ENCODE assay signal across 8 cellular contexts in genomic region chr14:67515386-67516079, GRCh38. TPM values are rescaled to one million over a fixed set of nuclear protein-coding genes. Genes with fewer than 3 reads are reported as not detected.
A peak's percentile ranks its signal among the peaks of the same experiment; 100 is the strongest.
DNase-seq lines count a peak whose midpoint lies in the region; ATAC-seq and TF ChIP-seq lines count a peak whose summit lies in the region.

No MANE protein-coding gene starts in this region.

- peak overlapping the region; percentile 61 for H3K9ac ChIP-seq in skeletal muscle satellite cell (ENCODE audit: low read depth, low read length)

- H3K27me3 ChIP-seq in hepatocyte (peaks cover 21% of the 10 kb centered on the region), skeletal muscle satellite cell (ENCODE audit: control insufficient read depth, insufficient read depth, low read length) (peaks cover 75% of the 10 kb centered on the region)

- no peaks in the 10 kb centered on the region for H3K36me3 ChIP-seq in hepatocyte (replicated peaks; ENCODE audit: insufficient read depth, low read depth)
- no peaks in the 10 kb centered on the region for H3K36me3 ChIP-seq in skeletal muscle satellite cell (ENCODE audit: insufficient read depth, low read length)

- peak; percentile 37 for DNase-seq in NB4 (ENCODE audit: low read depth)
- no peak for DNase-seq in hepatocyte (ENCODE audit: low spot score)
- DNase-seq in KBM-7: no peak

- no peaks in the 10 kb centered on the region for H3K9me2 ChIP-seq in hepatocyte (replicated peaks; ENCODE audit: insufficient read depth)

- TF ChIP-seq CTCF in C4-2B (conservative IDR thresholded peaks at IDR 0.05): no peak; the same call in 1 of the 2 replicates
- no peak for TF ChIP-seq CTCF in NB4 (IDR thresholded peaks at IDR 0.05; ENCODE audit: low read depth, low read length)
- no peak for TF ChIP-seq CTCF in hepatocyte (IDR thresholded peaks at IDR 0.05; ENCODE audit: poor library complexity)

- 23% methylated on average over 16 of the region's 45 CpGs for WGBS in hepatocyte (ENCODE audit: low lambda C conversion rate, missing lambda C conversion rate)

- in situ Hi-C loops in KBM-7 (cut with MboI; ENCODE audit: low pct_unique_long_range_greater_than_20kb, low sequenced_read_pairs): no loop called here

- peak overlapping the region; percentile 63 for H3K4me3 Mint-ChIP-seq in activated naive CD8-positive, alpha-beta T cell

- H3K27ac ChIP-seq in C4-2B: peak overlapping the region; percentile 56
- no peak overlapping the region for H3K27ac ChIP-seq in hepatocyte

- H3K79me2 ChIP-seq in hepatocyte: peaks cover 2% of the 10 kb centered on the region

- peaks cover 22% of the 10 kb centered on the region for H3K4me1 ChIP-seq in hepatocyte (ENCODE audit: insufficient read depth)
- H3K4me1 ChIP-seq in skeletal muscle satellite cell (ENCODE audit: control insufficient read depth, insufficient read depth, low read length): peaks cover 6% of the 10 kb centered on the region

- no peaks in the 10 kb centered on the region for H4K20me1 ChIP-seq in hepatocyte (ENCODE audit: insufficient read depth, poor library complexity, severe bottlenecking)

- H2AFZ ChIP-seq in hepatocyte: peak overlapping the region; percentile 99

- no peaks in the 10 kb centered on the region for H3K9me3 ChIP-seq in hepatocyte (ENCODE audit: low read depth)
- H3K9me3 ChIP-seq in skeletal muscle satellite cell (replicated peaks; ENCODE audit: low read length): no peaks in the 10 kb centered on the region

- H3K27me3 Mint-ChIP-seq in activated naive CD8-positive, alpha-beta T cell: peaks cover 4% of the 10 kb centered on the region

- ATAC-seq in GM19324 (IDR thresholded peaks at IDR 0.05; ENCODE audit: low FRiP score, unreplicated experiment): peak; percentile 61
- no peak for ATAC-seq in GM21529 (IDR thresholded peaks at IDR 0.05; ENCODE audit: unreplicated experiment)

- H3K27ac Mint-ChIP-seq in activated naive CD8-positive, alpha-beta T cell: no peak overlapping the region

- no peak for TF ChIP-seq POLR2A in NB4 (IDR thresholded peaks at IDR 0.05; ENCODE audit: extremely low read depth, insufficient read length)

- peaks cover 25% of the 10 kb centered on the region for H3K4me1 Mint-ChIP-seq in activated naive CD8-positive, alpha-beta T cell (ENCODE audit: low read depth)

- H3K36me3 Mint-ChIP-seq in activated naive CD8-positive, alpha-beta T cell: no peaks in the 10 kb centered on the region

- H3K9me3 Mint-ChIP-seq in activated naive CD8-positive, alpha-beta T cell (ENCODE audit: low read depth): no peaks in the 10 kb centered on the region

- H3K4me3 ChIP-seq in NB4 (ENCODE audit: low read depth, low read length) (no peak overlapping the region), hepatocyte (peak overlapping the region; percentile 93), skeletal muscle satellite cell (ENCODE audit: low read length) (peak overlapping the region; percentile 80)

- H3K4me2 ChIP-seq in hepatocyte (peak overlapping the region; percentile 96), skeletal muscle satellite cell (ENCODE audit: low read length) (peak overlapping the region; percentile 82)

RNA-seq across cellular contexts. Expression of gene PLEKHH1, which starts 17.6 kb away (rescaled TPM):
- total RNA-seq in hepatocyte: 17.1 and 19.5 TPM in 2 replicates
- 12.8 and 16.9 TPM in 2 replicates for polyA plus RNA-seq in hepatocyte
- total RNA-seq in skeletal muscle satellite cell (2012; rRNA removed): 0.22 and 1.3 TPM in 2 replicates

RNA-seq across cellular contexts. Expression of gene TMEM229B, which starts 27.0 kb away (rescaled TPM):
- 11.7 and 18.3 TPM in 2 replicates for total RNA-seq in hepatocyte
- 19.8 and 25.6 TPM in 2 replicates for polyA plus RNA-seq in hepatocyte
- under 0.01 and 0.25 TPM in 2 replicates for total RNA-seq in skeletal muscle satellite cell (2012; rRNA removed)
